Comparison of ENCODE assay signal across 9 cellular contexts in the genomic region with DNA sequence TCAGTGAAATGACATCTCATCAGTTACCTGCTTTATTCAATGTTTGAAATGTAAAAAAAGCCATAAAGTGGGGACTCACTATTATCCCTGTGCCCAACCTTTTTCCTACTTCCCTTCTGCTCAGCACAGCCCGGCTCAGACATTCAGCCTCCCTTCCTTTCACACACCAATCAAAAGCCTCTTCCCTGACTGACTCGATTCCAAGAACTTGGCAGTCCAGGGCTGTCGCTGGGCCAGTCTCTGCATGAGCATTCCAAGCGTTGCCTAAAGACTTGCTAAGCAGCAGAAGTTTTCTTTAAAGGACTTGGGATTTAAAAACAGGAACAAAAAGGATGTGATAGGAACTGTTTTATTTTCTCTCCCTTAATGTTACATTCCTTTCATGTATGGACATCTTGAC. TPM values are rescaled to one million over a fixed set of nuclear protein-coding genes. Genes with fewer than 3 reads are reported as not detected.
DNase-seq lines count a peak whose midpoint lies in the region; ATAC-seq and TF ChIP-seq lines count a peak whose summit lies in the region.
"Had no signal": no experiment of that assay in that cellular context is flagged by ENCODE, and none has a peak within 500 bp of the region (broad histone marks: within the 10 kb centered on the region; RNA-seq: fewer than 3 reads in every experiment).

No MANE protein-coding gene starts in this region.

- no peak overlapping the region for H4K8ac ChIP-seq in mesendoderm (ENCODE audit: low read depth, low read length)

- H3K4me1 ChIP-seq in mesendoderm (ENCODE audit: control insufficient read depth, low read depth, low read length) (no peaks in the 10 kb centered on the region), thyroid gland (peaks cover 0 to 8% of the 10 kb centered on the region in 2 donors)

- H2BK120ac ChIP-seq in mesendoderm (ENCODE audit: low read depth, low read length): no peak overlapping the region

- H3K27ac ChIP-seq in mesendoderm (ENCODE audit: low read depth, low read length): no peak overlapping the region
- H3K27ac ChIP-seq in thyroid gland: no peak overlapping the region

- no peaks in the 10 kb centered on the region for H3K79me1 ChIP-seq in mesendoderm (ENCODE audit: low read length)

- no peak overlapping the region for H2BK5ac ChIP-seq in mesendoderm (ENCODE audit: low read length)

- H3K79me2 ChIP-seq in mesendoderm (ENCODE audit: control insufficient read depth, insufficient read depth, low read length): no peaks in the 10 kb centered on the region

- intact Hi-C loops in thyroid gland (cut with DNase I): no loop called here

- in situ Hi-C loops in SK-MEL-5 (cut with HindIII; ENCODE audit: low pct_unique_long_range_greater_than_20kb, low sequenced_read_pairs): no loop called here

- H2BK15ac ChIP-seq in mesendoderm (replicated peaks; ENCODE audit: low read depth): no peak overlapping the region

- H3K23ac ChIP-seq in mesendoderm (ENCODE audit: low read length): no peak overlapping the region

- no peak overlapping the region for H3K4me3 ChIP-seq in fibroblast of mammary gland (ENCODE audit: control insufficient read depth, low read depth, low read length)
- no peak overlapping the region for H3K4me3 ChIP-seq in mesendoderm (ENCODE audit: low read length)
- no peak overlapping the region for H3K4me3 ChIP-seq in thyroid gland (replicated peaks in 1 of 3)

- ATAC-seq in HG02610 (IDR thresholded peaks at IDR 0.05; ENCODE audit: unreplicated experiment) (no peak), HG03439 (IDR thresholded peaks at IDR 0.05; ENCODE audit: unreplicated experiment) (no peak), GM19395 (IDR thresholded peaks at IDR 0.05; ENCODE audit: unreplicated experiment) (no peak)

- H3K4ac ChIP-seq in mesendoderm (ENCODE audit: low read depth, low read length): no peak overlapping the region

- H2AK5ac ChIP-seq in mesendoderm (ENCODE audit: low read length): no peak overlapping the region

- H3K9ac ChIP-seq in mesendoderm (ENCODE audit: low read length): no peak overlapping the region

- H4K5ac ChIP-seq in mesendoderm (ENCODE audit: low read length): no peak overlapping the region

- H3K56ac ChIP-seq in mesendoderm (ENCODE audit: low read length): no peak overlapping the region

- peak; percentile 80 for DNase-seq in SK-MEL-5 (ENCODE audit: low read depth, low spot score)
- DNase-seq in fibroblast of mammary gland (ENCODE audit: low read depth): peak; percentile 76
- peak; percentile 66 for DNase-seq in mesendoderm
- peak; percentile 51 to 72 for DNase-seq in thyroid gland
- no peak for DNase-seq in NCI-H524 (lab: John Stamatoyannopoulos, UW)
- DNase-seq: NCI-H1930 had no signal

- H3K9me3 ChIP-seq in thyroid gland: no peaks in the 10 kb centered on the region

- TF ChIP-seq CTCF in fibroblast of mammary gland (conservative IDR thresholded peaks at IDR 0.05; ENCODE audit: control insufficient read depth, insufficient read depth, low read depth, low read length): no peak
- TF ChIP-seq CTCF in thyroid gland (IDR thresholded peaks at IDR 0.05): no peak

- no peak for TF ChIP-seq POLR2A in thyroid gland (IDR thresholded peaks at IDR 0.05)

- H3K27me3 ChIP-seq in mesendoderm (ENCODE audit: insufficient read depth, low read length, poor library complexity) (no peaks in the 10 kb centered on the region), thyroid gland (no peaks in the 10 kb centered on the region)

- no peaks in the 10 kb centered on the region for H3K36me3 ChIP-seq in mesendoderm (ENCODE audit: control insufficient read depth, insufficient read depth, low read length)
- H3K36me3 ChIP-seq in thyroid gland: no peaks in the 10 kb centered on the region

- no CpG with 5 or more reads among the region's 4 CpGs for WGBS in mesendoderm (ENCODE audit: extremely low coverage, insufficient coverage, low lambda C conversion rate)
- WGBS in thyroid gland, 2 donors: 8 to 14% methylated on average over 4 of the region's 4 CpGs

- no peak overlapping the region for H3K4me2 ChIP-seq in mesendoderm (ENCODE audit: low read length)

- no peak overlapping the region for H3K18ac ChIP-seq in mesendoderm (ENCODE audit: low read length)

RNA-seq across cellular contexts. Expression of gene ITPR2, which starts 22.7 kb away (rescaled TPM):
- 21.3 and 23.5 TPM in 2 replicates for total RNA-seq in SK-MEL-5 (2014; rRNA removed; shearing (Covaris generic))
- polyA plus RNA-seq in SK-MEL-5 (2015; cell fraction: cytosol; rRNA removed): 19.3 and 20.5 TPM in 2 replicates
- polyA plus RNA-seq in SK-MEL-5 (2015; cell fraction: nucleus; rRNA removed): 14.6 and 17.8 TPM in 2 replicates
- 4.6 TPM for polyA plus RNA-seq in mesendoderm (2013, experiment 1 of 2)
- 4.7 TPM for polyA plus RNA-seq in mesendoderm (2013, experiment 2 of 2)
- total RNA-seq in thyroid gland: 10 to 100 TPM; 24.4 to 39.7 (median 33.7) TPM

Comparison
In these comparisons a context has a peak if more than half of its experiments do, and no peak if none do; other contexts are left out.
1. DNase-seq: peak in SK-MEL-5 (single experiment), fibroblast of mammary gland (single experiment), mesendoderm (single experiment) and thyroid gland (2 of 2); none in NCI-H524 (0 of 2).